ENCODE assay signal across 29 cellular contexts in genomic region chr17:4895121-4895520, GRCh38. TPM values are rescaled to one million over a fixed set of nuclear protein-coding genes. Genes with fewer than 3 reads are reported as not detected.
"Had no signal": no experiment of that assay in that cellular context is flagged by ENCODE, and none has a peak within 500 bp of the region (broad histone marks: within the 10 kb centered on the region; RNA-seq: fewer than 3 reads in every experiment).

No MANE protein-coding gene starts in this region.

- H3K27ac ChIP-seq: coronary artery, gastrocnemius medialis, heart right ventricle, left lung, neutrophil, psoas muscle, spleen, testis, tibial nerve had no signal

- ATAC-seq: esophagus mucosa; gastrocnemius medialis; heart right ventricle; left lung; psoas muscle; sciatic nerve; stimulated activated naive B cell treated with anti-CD40 and anti-IgM and Interleukin-4, amounts not matched to agents 10 μg/mL and 1 μg/mL and 100 μg/mL, for 72 hours; stimulated activated naive CD8-positive, alpha-beta T cell treated with anti-CD3 and anti-CD28 coated beads, Interleukin-15, amount 100 ng/mL, for 72 hours had no signal

- H3K27me3 ChIP-seq: testis had no signal

- H3K9me3 ChIP-seq: gastrocnemius medialis, heart right ventricle, left lung, neutrophil, psoas muscle, spleen, testis, tibial nerve had no signal

- H3K4me3 Mint-ChIP-seq: nephron; stimulated activated naive B cell treated with anti-CD40 and anti-IgM and Interleukin-4, amounts not matched to agents 10 μg/mL and 1 μg/mL and 100 μg/mL, for 72 hours; stimulated activated naive CD8-positive, alpha-beta T cell treated with anti-CD3 and anti-CD28 coated beads, Interleukin-15, amount 100 ng/mL, for 72 hours had no signal

- H3K27me3 Mint-ChIP-seq: stimulated activated naive CD8-positive, alpha-beta T cell treated with anti-CD3 and anti-CD28 coated beads, Interleukin-15, amount 100 ng/mL, for 72 hours had no signal

- H3K4me1 ChIP-seq: psoas muscle had no signal

- H3K4me1 Mint-ChIP-seq: nephron had no signal

- H3K9me3 Mint-ChIP-seq: nephron; stimulated activated naive B cell treated with anti-CD40 and anti-IgM and Interleukin-4, amounts not matched to agents 10 μg/mL and 1 μg/mL and 100 μg/mL, for 72 hours; stimulated activated naive CD8-positive, alpha-beta T cell treated with anti-CD3 and anti-CD28 coated beads, Interleukin-15, amount 100 ng/mL, for 72 hours had no signal

- H3K27ac Mint-ChIP-seq: naive B cell, nephron had no signal

- DNase-seq: cerebellar nuclear complex; effector CD4-positive, alpha-beta T cell; gastrocnemius medialis; heart right ventricle; hypothalamus; mesendoderm; naive B cell; retina; spleen; stimulated activated CD4-positive, alpha-beta T cell treated with anti-CD3 and anti-CD28 coated beads, Interleukin-15, amount 100 ng/mL, for 24 hours; stimulated activated CD4-positive, alpha-beta T cell treated with anti-CD3 and anti-CD28 coated beads, Interleukin-1b, Interleukin-23, amount 100 ng/mL, for 48 hours; stimulated activated CD4-positive, alpha-beta T cell treated with anti-CD3 and anti-CD28 coated beads, Interleukin-4, amount 100 ng/mL, for 24 hours; stimulated activated naive B cell treated with anti-CD40 and anti-IgM and Interleukin-4, amounts not matched to agents 10 μg/mL and 1 μg/mL and 100 μg/mL, for 72 hours; stimulated activated naive CD8-positive, alpha-beta T cell treated with anti-CD3 and anti-CD28 coated beads, Interleukin-15, amount 100 ng/mL, for 72 hours; testis had no signal

- H3K4me3 ChIP-seq: coronary artery, gastrocnemius medialis, heart right ventricle, left lung, lung, psoas muscle, spleen, testis, tibial nerve had no signal

RNA-seq across cellular contexts. Expression of gene GP1BA, which starts 37.0 kb away (rescaled TPM):
- total RNA-seq: dermis microvascular lymphatic vessel endothelial cell, esophagus mucosa, fibroblast of lung, gastrocnemius medialis, osteoblast, sciatic nerve, subcutaneous adipose tissue, tibial nerve, ureter had no signal
- polyA plus RNA-seq: fibroblast of lung had no signal
